In the genomic region with DNA sequence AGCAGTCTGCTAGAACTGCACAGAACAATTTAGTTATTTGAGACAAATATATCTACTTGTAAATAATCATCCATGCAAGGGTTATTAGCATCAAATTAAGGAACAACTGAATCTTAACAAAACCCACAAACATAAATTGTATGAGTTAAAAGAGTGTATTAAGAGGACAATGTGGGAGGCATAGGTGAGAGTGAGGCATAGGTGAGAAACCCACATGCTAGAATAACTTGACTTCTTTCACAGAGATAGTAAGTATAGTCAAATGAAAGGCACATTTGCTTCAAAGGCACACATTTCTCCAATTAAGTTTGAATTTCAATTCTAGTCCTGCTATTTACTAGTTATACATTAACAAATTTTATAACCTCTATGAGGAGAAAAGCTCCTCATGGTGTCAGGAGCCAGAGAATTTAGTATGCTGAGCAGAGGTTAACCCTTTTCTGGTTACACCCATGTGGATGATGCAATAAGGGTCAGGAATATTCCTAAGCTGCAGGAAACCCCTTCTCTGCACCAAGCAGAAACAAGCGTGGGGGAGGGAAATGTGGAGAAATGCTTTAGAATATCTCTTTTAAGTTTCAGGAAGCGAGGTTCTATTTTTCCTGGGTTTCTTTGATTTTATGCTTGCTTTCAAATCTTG, we compare ENCODE assay signal across 14 cellular contexts.
"Had no signal": no experiment of that assay in that cellular context is flagged by ENCODE, and none has a peak within 500 bp of the region (broad histone marks: within the 10 kb centered on the region; RNA-seq: fewer than 3 reads in every experiment).

No MANE protein-coding gene starts in this region.

- H3K4me3 ChIP-seq: cardiac muscle cell, neural progenitor cell, thyroid gland had no signal

- DNase-seq: activated CD4-positive, CD25-positive, alpha-beta regulatory T cell treated with anti-CD3 and anti-CD28 coated beads, Interleukin-2, amount 50 U/mL, for 72 hours; activated effector memory CD4-positive, alpha-beta T cell treated with Interleukin-2 at 50 U/mL for 16 hours; activated T-cell treated with anti-CD3 and anti-CD28 coated beads, Interleukin-2, amount 50 U/mL, for 1 hour; kidney; left ventricle myocardium superior; mesenchymal stem cell; stimulated activated CD4-positive, alpha-beta T cell treated with anti-CD3 and anti-CD28 coated beads, Interleukin-12 subunit alpha, Interleukin-12 subunit beta, amount 100 ng/mL, for 4 hours; stimulated activated CD4-positive, alpha-beta T cell treated with anti-CD3 and anti-CD28 coated beads, Interleukin-2, amount 100 ng/mL, for 24 hours; thyroid gland had no signal

- ATAC-seq: activated naive CD4-positive, alpha-beta T cell treated with anti-CD3 and anti-CD28 coated beads, Interleukin-2, amount 50 U/mL, for 72 hours; esophagus mucosa; left ventricle myocardium superior; stimulated activated effector memory CD8-positive, alpha-beta T cell treated with anti-CD3 and anti-CD28 coated beads, Interleukin-12 subunit alpha, Interleukin-12 subunit beta, amount 100 ng/mL, for 72 hours had no signal

- H3K4me1 Mint-ChIP-seq: stimulated activated effector memory CD8-positive, alpha-beta T cell treated with anti-CD3 and anti-CD28 coated beads, Interleukin-12 subunit alpha, Interleukin-12 subunit beta, amount 100 ng/mL, for 72 hours had no signal

- H3K27me3 ChIP-seq: cardiac muscle cell, neural progenitor cell, thyroid gland had no signal

- H3K36me3 Mint-ChIP-seq: activated naive CD4-positive, alpha-beta T cell treated with anti-CD3 and anti-CD28 coated beads, Interleukin-2, amount 50 U/mL, for 72 hours; neural progenitor cell; stimulated activated effector memory CD8-positive, alpha-beta T cell treated with anti-CD3 and anti-CD28 coated beads, Interleukin-12 subunit alpha, Interleukin-12 subunit beta, amount 100 ng/mL, for 72 hours had no signal

- H3K4me1 ChIP-seq: neural progenitor cell, thyroid gland had no signal

- H2AFZ ChIP-seq: neural progenitor cell had no signal

- H3K27ac ChIP-seq: cardiac muscle cell, neural progenitor cell, thyroid gland had no signal

- H3K36me3 ChIP-seq: cardiac muscle cell, neural progenitor cell, thyroid gland had no signal

- H3K27ac Mint-ChIP-seq: activated naive CD4-positive, alpha-beta T cell treated with anti-CD3 and anti-CD28 coated beads, Interleukin-2, amount 50 U/mL, for 72 hours; neural progenitor cell; stimulated activated effector memory CD8-positive, alpha-beta T cell treated with anti-CD3 and anti-CD28 coated beads, Interleukin-12 subunit alpha, Interleukin-12 subunit beta, amount 100 ng/mL, for 72 hours had no signal

- H3K4me3 Mint-ChIP-seq: neural progenitor cell; stimulated activated effector memory CD8-positive, alpha-beta T cell treated with anti-CD3 and anti-CD28 coated beads, Interleukin-12 subunit alpha, Interleukin-12 subunit beta, amount 100 ng/mL, for 72 hours had no signal

- H3K4me2 ChIP-seq: neural progenitor cell had no signal

- H3K9me3 Mint-ChIP-seq: activated naive CD4-positive, alpha-beta T cell treated with anti-CD3 and anti-CD28 coated beads, Interleukin-2, amount 50 U/mL, for 72 hours; neural progenitor cell; stimulated activated effector memory CD8-positive, alpha-beta T cell treated with anti-CD3 and anti-CD28 coated beads, Interleukin-12 subunit alpha, Interleukin-12 subunit beta, amount 100 ng/mL, for 72 hours had no signal
